Comparison of ENCODE assay signal across 29 cellular contexts in genomic region chr22:19748139-19748538, GRCh38. TPM values are rescaled to one million over a fixed set of nuclear protein-coding genes. Genes with fewer than 3 reads are reported as not detected.
"Had no signal": no experiment of that assay in that cellular context is flagged by ENCODE, and none has a peak within 500 bp of the region (broad histone marks: within the 10 kb centered on the region; RNA-seq: fewer than 3 reads in every experiment).

No MANE protein-coding gene starts in this region.

- H2AFZ ChIP-seq: parathyroid adenoma had no signal

- ATAC-seq: naive thymus-derived CD8-positive, alpha-beta T cell; natural killer cell treated with Interleukin-12 subunit alpha and Interleukin-12 subunit beta and Interleukin-15 and Interleukin-18, amount 100 ng/mL, for 72 hours; psoas muscle; right cardiac atrium; right lobe of liver; stimulated activated effector memory CD8-positive, alpha-beta T cell treated with anti-CD3 and anti-CD28 coated beads, Interleukin-12 subunit alpha, Interleukin-12 subunit beta, amount 100 ng/mL, for 72 hours; stimulated activated naive B cell treated with anti-CD40 and anti-IgM and Interleukin-4, amounts not matched to agents 10 μg/mL and 1 μg/mL and 100 μg/mL, for 72 hours had no signal

- H3K9me3 ChIP-seq: ovary, psoas muscle, right lobe of liver, sigmoid colon, stomach, thoracic aorta, thyroid gland, tibial nerve, upper lobe of left lung, uterus had no signal

- H3K27me3 ChIP-seq: ovary, right lobe of liver, thyroid gland, tibial nerve, upper lobe of left lung, uterus had no signal

- H3K9ac ChIP-seq: parathyroid adenoma had no signal

- H3K36me3 ChIP-seq: ovary, right lobe of liver, sigmoid colon, stomach, thoracic aorta, thyroid gland, tibial nerve, upper lobe of left lung, uterus had no signal

- H3K4me1 ChIP-seq: parathyroid adenoma, right lobe of liver, sigmoid colon, stomach, tibial nerve, upper lobe of left lung, uterus had no signal

- DNase-seq: naive thymus-derived CD8-positive, alpha-beta T cell; occipital lobe; ovary; posterior cingulate gyrus; psoas muscle; right lobe of liver; sigmoid colon; small intestine; stimulated activated CD4-positive, alpha-beta T cell treated with anti-CD3 and anti-CD28 coated beads, Interleukin-15, amount 100 ng/mL, for 24 hours; stimulated activated CD4-positive, alpha-beta T cell treated with anti-CD3 and anti-CD28 coated beads, Interleukin-2, amount 100 ng/mL, for 24 hours; stimulated activated CD4-positive, alpha-beta T cell treated with anti-CD3 and anti-CD28 coated beads, Interleukin-2, amount 100 ng/mL, for 48 hours; stimulated activated CD4-positive, alpha-beta T cell treated with anti-CD3 and anti-CD28 coated beads, Interleukin-4, amount 100 ng/mL, for 24 hours; stimulated activated naive B cell treated with anti-CD40 and anti-IgM and Interleukin-4, amounts not matched to agents 10 μg/mL and 1 μg/mL and 100 μg/mL, for 72 hours; stimulated activated naive CD4-positive, alpha-beta T cell treated with Interleukin-2 at 50 U/mL for 16 hours; stomach; thyroid gland; trophoblast cell; uterus had no signal

- H3K79me2 ChIP-seq: parathyroid adenoma had no signal

- FAIRE-seq: small intestine had no signal

- H3K27ac ChIP-seq: ovary, parathyroid adenoma, psoas muscle, right lobe of liver, sigmoid colon, stomach, thoracic aorta, thyroid gland, tibial nerve, upper lobe of left lung, uterus had no signal

- H3K4me3 ChIP-seq: ovary, psoas muscle, right lobe of liver, sigmoid colon, stomach, thoracic aorta, thyroid gland, tibial nerve, upper lobe of left lung, uterus had no signal

RNA-seq across cellular contexts. Expression of gene TBX1, which starts 12.4 kb away (rescaled TPM):
- total RNA-seq: naive thymus-derived CD8-positive, alpha-beta T cell; neural crest cell; osteoblast; temporal lobe had no signal
- polyA plus RNA-seq: naive thymus-derived CD8-positive, alpha-beta T cell had no signal

RNA-seq across cellular contexts. Expression of gene GP1BB, which starts 24.8 kb away (rescaled TPM):
- total RNA-seq: natural killer cell treated with Interleukin-12 subunit alpha and Interleukin-12 subunit beta and Interleukin-15 and Interleukin-18, amount 100 ng/mL, for 72 hours; renal cortical epithelial cell had no signal
- polyA plus RNA-seq: naive thymus-derived CD8-positive, alpha-beta T cell had no signal

RNA-seq across cellular contexts. Expression of gene SEPTIN5, which starts 33.8 kb away (rescaled TPM):
- total RNA-seq: natural killer cell treated with Interleukin-12 subunit alpha and Interleukin-12 subunit beta and Interleukin-15 and Interleukin-18, amount 100 ng/mL, for 72 hours had no signal
